21 cellular contexts compared by ENCODE assay signal in the genomic region with DNA sequence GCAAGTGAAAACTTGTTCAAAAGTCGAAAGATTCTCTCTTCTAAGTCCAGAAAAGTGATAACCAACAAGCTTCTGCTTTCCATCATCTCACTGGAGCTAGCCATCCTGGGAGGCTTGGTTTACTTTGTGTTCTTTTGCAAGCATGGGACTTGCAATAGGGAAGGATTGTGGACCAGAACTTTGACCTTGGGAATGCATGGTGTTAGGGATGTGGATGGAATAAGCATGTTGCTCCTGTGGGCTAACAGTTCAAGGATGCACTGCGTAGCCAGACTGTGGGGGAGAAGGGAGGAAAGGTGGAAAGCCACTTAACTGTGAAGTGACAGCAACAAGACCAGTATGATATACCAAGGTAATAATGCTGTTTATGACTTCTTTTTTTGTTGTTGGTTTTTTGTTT. TPM values are rescaled to one million over a fixed set of nuclear protein-coding genes. Genes with fewer than 3 reads are reported as not detected.
A peak's percentile ranks its signal among the peaks of the same experiment; 100 is the strongest.
DNase-seq lines count a peak whose midpoint lies in the region; ATAC-seq, FAIRE-seq and TF ChIP-seq lines count a peak whose summit lies in the region.
"Had no signal": no experiment of that assay in that cellular context is flagged by ENCODE, and none has a peak within 500 bp of the region (broad histone marks: within the 10 kb centered on the region; RNA-seq: fewer than 3 reads in every experiment).

No MANE protein-coding gene starts in this region.

- H3K79me2 ChIP-seq in K562 (ENCODE audit: control insufficient read depth, insufficient read depth, low read length) (no peaks in the 10 kb centered on the region), neural progenitor cell (ENCODE audit: low read depth) (no peaks in the 10 kb centered on the region), smooth muscle cell (ENCODE audit: low read depth) (no peaks in the 10 kb centered on the region)

- FAIRE-seq in K562 (lab: Jason Lieb, UNC), result no peak
- FAIRE-seq: GM12892, GM18507, H54, HTR-8/SVneo had no signal

- no peak for TF ChIP-seq POLR2A in K562 (conservative IDR thresholded peaks at IDR 0.05)

- H3K36me3 ChIP-seq in H7 (replicated peaks; ENCODE audit: control insufficient read depth, insufficient read depth, low read length) (no peaks in the 10 kb centered on the region), K562 (ENCODE audit: control insufficient read depth, insufficient read depth, low read length) (no peaks in the 10 kb centered on the region), liver (ENCODE audit: control insufficient read depth in 4 of 4, insufficient read depth in 3 of 4, low read depth in 1 of 4, low read length in 3 of 4) (no peaks in the 10 kb centered on the region), neural progenitor cell (no peaks in the 10 kb centered on the region), smooth muscle cell (ENCODE audit: low read depth) (no peaks in the 10 kb centered on the region)
- H3K36me3 ChIP-seq: BLaER1 had no signal

- TF ChIP-seq CTCF in K562 (IDR thresholded peaks at IDR 0.05 in 2 of 3, conservative IDR thresholded peaks at IDR 0.05 in 1 of 3; ENCODE audit: insufficient read depth in 2 of 3, low read depth in 1 of 3, low read length in 3 of 3), result no peak
- no peak for TF ChIP-seq CTCF in liver (IDR thresholded peaks at IDR 0.05; ENCODE audit: low read depth, low read length, missing input control)
- no peak for TF ChIP-seq CTCF in neural progenitor cell (IDR thresholded peaks at IDR 0.05)
- TF ChIP-seq CTCF in smooth muscle cell (IDR thresholded peaks at IDR 0.05; ENCODE audit: borderline replicate concordance, insufficient read depth, poor library complexity, severe bottlenecking), result no peak

- 31% methylated on average over 2 of the region's 2 CpGs for WGBS in K562 (ENCODE audit: insufficient coverage, low coverage, missing lambda C conversion rate)
- WGBS in liver, result 67% methylated on average over 2 of the region's 2 CpGs
- 94% methylated on average over 2 of the region's 2 CpGs for WGBS in smooth muscle cell (ENCODE audit: low lambda C conversion rate)

- H3K4me3 Mint-ChIP-seq in neural progenitor cell, result no peak overlapping the region
- H3K4me3 Mint-ChIP-seq: CD14-positive monocyte; CD4-positive, alpha-beta memory T cell; GM23338 had no signal

- no peaks in the 10 kb centered on the region for H3K9me1 ChIP-seq in K562 (ENCODE audit: control insufficient read depth, insufficient read depth, low read length)

- DNase-seq in H7 (peak; percentile 1), K562 (ENCODE audit: extremely low read depth in 1 of 4, low spot score in 3 of 4) (no peak), neural progenitor cell (ENCODE audit: low spot score) (no peak), smooth muscle cell (lab: John Stamatoyannopoulos, UW; ENCODE audit: unreplicated experiment) (no peak)
- DNase-seq: 8988T; CD4-positive, alpha-beta memory T cell; DMS153; DMS79; GDM1 had no signal

- H3K9me3 ChIP-seq in K562 (replicated peaks; ENCODE audit: control insufficient read depth, insufficient read depth, low read depth, low read length) (0 out of 2 replicates have a peak, but pooled peaks cover 3% of the 10 kb centered on the region), liver (ENCODE audit: control insufficient read depth in 4 of 4, low read length in 3 of 4) (no peaks in the 10 kb centered on the region), neural progenitor cell (ENCODE audit: low read depth) (no peaks in the 10 kb centered on the region), smooth muscle cell (replicated peaks; ENCODE audit: low read depth) (no peaks in the 10 kb centered on the region)

- no peaks in the 10 kb centered on the region for H3K4me1 Mint-ChIP-seq in neural progenitor cell
- H3K4me1 Mint-ChIP-seq: GM23338 had no signal

- H3K4me2 ChIP-seq in K562 (ENCODE audit: insufficient read depth, low read length) (no peak overlapping the region), neural progenitor cell (no peak overlapping the region), smooth muscle cell (no peak overlapping the region)
- H3K4me2 ChIP-seq: BLaER1, GM23338 had no signal

- no peak for ATAC-seq in K562
- ATAC-seq in activated CD4-positive, CD25-positive, alpha-beta regulatory T cell treated with anti-CD3 and anti-CD28 coated beads, Interleukin-2, amount 50 U/mL, for 24 hours, result no peak
- ATAC-seq: GM23338 had no signal

- POLR2A ChIA-PET in K562 (lab: Yijun Ruan, JAX), result interaction anchor here (0.6 kb wide), 1 partner anchor 115 kb away, joined by 3 read pairs; no protein-coding TSS in a partner anchor

- H3K36me3 Mint-ChIP-seq in neural progenitor cell, result no peaks in the 10 kb centered on the region
- H3K36me3 Mint-ChIP-seq: CD14-positive monocyte had no signal

- no peak overlapping the region for H3K27ac Mint-ChIP-seq in neural progenitor cell
- H3K27ac Mint-ChIP-seq: CD4-positive, alpha-beta memory T cell; GM23338 had no signal

- CTCF ChIA-PET in K562 (lab: Yijun Ruan, JAX; ENCODE audit: low intra/inter-chr PET ratio), result no interaction called here

- TF ChIP-seq EP300 in K562 (IDR thresholded peaks at IDR 0.05; ENCODE audit: low read length), result no peak

- H3K27me3 ChIP-seq in H7 (ENCODE audit: control insufficient read depth, insufficient read depth, low read length) (0 out of 2 replicates have a peak, but pooled peaks cover 1% of the 10 kb centered on the region), K562 (ENCODE audit: control insufficient read depth in 2 of 2, insufficient read depth in 2 of 2, low read length in 2 of 2) (peaks cover 8 to 13% of the 10 kb centered on the region in 2 experiments), liver (ENCODE audit: control insufficient read depth in 4 of 4, insufficient read depth in 4 of 4, low read length in 3 of 4) (no peaks in the 10 kb centered on the region), neural progenitor cell (peaks cover 50% of the 10 kb centered on the region), smooth muscle cell (ENCODE audit: low read depth) (peaks cover 4% of the 10 kb centered on the region)
- H3K27me3 ChIP-seq: BLaER1 had no signal

- H3K9ac ChIP-seq in K562 (ENCODE audit: insufficient read depth in 1 of 2, low read depth in 2 of 2, low read length in 2 of 2) (no peak overlapping the region), liver (ENCODE audit: low read depth in 1 of 2, low read length in 2 of 2) (no peak overlapping the region), neural progenitor cell (no peak overlapping the region), smooth muscle cell (ENCODE audit: low read depth) (no peak overlapping the region)
- H3K9ac ChIP-seq: BLaER1 had no signal

- in situ Hi-C loops in K562 (cut with MboI), result no loop called here

- H3K9me3 Mint-ChIP-seq in neural progenitor cell, result peaks cover 2% of the 10 kb centered on the region
- H3K9me3 Mint-ChIP-seq: GM23338 had no signal

- peaks cover 10% of the 10 kb centered on the region for H3K27me3 Mint-ChIP-seq in neural progenitor cell (ENCODE audit: insufficient read depth, low read depth)

- H3K4me1 ChIP-seq in K562 (replicated peaks in 1 of 2; ENCODE audit: control insufficient read depth in 2 of 2, insufficient read depth in 2 of 2, low read length in 2 of 2) (no peaks in the 10 kb centered on the region; a peak in 1 of 5 replicates), liver (ENCODE audit: control insufficient read depth in 4 of 4, insufficient read depth in 4 of 4, low read length in 3 of 4) (no peaks in the 10 kb centered on the region), neural progenitor cell (no peaks in the 10 kb centered on the region), smooth muscle cell (ENCODE audit: low read depth) (no peaks in the 10 kb centered on the region)
- H3K4me1 ChIP-seq: BLaER1 had no signal

- H3K4me3 ChIP-seq in H7 (ENCODE audit: insufficient read depth, low read depth, low read length) (no peak overlapping the region), K562 (no peak overlapping the region), liver (ENCODE audit: low read depth in 1 of 3, low read length in 3 of 3) (no peak overlapping the region), neural progenitor cell (no peak overlapping the region), smooth muscle cell (no peak overlapping the region)
- H3K4me3 ChIP-seq: BLaER1, GM23338 had no signal

- no peaks in the 10 kb centered on the region for H3F3A ChIP-seq in neural progenitor cell (ENCODE audit: low read depth)
- H3F3A ChIP-seq in smooth muscle cell (ENCODE audit: low read depth), result no peaks in the 10 kb centered on the region

- no peak for TF ChIP-seq RAD21 in K562 (CRISPR knock-in tag; conservative IDR thresholded peaks at IDR 0.05 in 1 of 2, IDR thresholded peaks at IDR 0.05 in 1 of 2)
- no peak for TF ChIP-seq RAD21 in liver (IDR thresholded peaks at IDR 0.05)

- intact Hi-C loops in K562 (cut with micrococcal nuclease), result no loop called here

- BruUV-seq in K562 (replicated peaks; lab: Mats Ljungman, UMichigan), result no TSS peak

- H2AFZ ChIP-seq in K562 (ENCODE audit: low read depth, low read length) (peak overlapping the region; percentile 32; the same call in 1 of the 2 replicates), neural progenitor cell (replicated peaks) (no peak overlapping the region), smooth muscle cell (ENCODE audit: low read depth) (no peak overlapping the region)
- H2AFZ ChIP-seq: GM23338 had no signal

- H4K20me1 ChIP-seq in K562 (replicated peaks; ENCODE audit: control insufficient read depth, insufficient read depth, low read length) (no peaks in the 10 kb centered on the region), neural progenitor cell (ENCODE audit: low read depth) (no peaks in the 10 kb centered on the region), smooth muscle cell (ENCODE audit: low read depth) (no peaks in the 10 kb centered on the region)
- H4K20me1 ChIP-seq: BLaER1 had no signal

- no peak overlapping the region for H3K27ac ChIP-seq in K562 (ENCODE audit: extremely low read depth, low read depth, low read length)
- no peak overlapping the region for H3K27ac ChIP-seq in liver (ENCODE audit: low read depth in 1 of 2, low read length in 2 of 2)
- no peak overlapping the region for H3K27ac ChIP-seq in neural progenitor cell
- no peak overlapping the region for H3K27ac ChIP-seq in smooth muscle cell (ENCODE audit: low read depth)
- H3K27ac ChIP-seq: BLaER1 had no signal

RNA-seq across cellular contexts. Expression of gene SOAT2, which starts 28.6 kb away (rescaled TPM):
- total RNA-seq in H7 (2014; rRNA removed; shearing (Covaris generic)), result not detected in 2 replicates
- not detected in 2 replicates for total RNA-seq in K562 (2011; cell fraction: chromatin; rRNA removed; ENCODE audit: low replicate concordance)
- not detected in 2 replicates for total RNA-seq in K562 (2011; cell fraction: nucleolus; rRNA removed)
- total RNA-seq in K562 (2011; cell fraction: nucleoplasm; rRNA removed), result 0.38 TPM in 1 of 2 replicates, not detected in the other
- total RNA-seq in K562 (2014; rRNA removed) (not detected in 2 replicates), K562 (2014; rRNA removed; fragmentation: Illumina TruSeq; extraction: Trizol) (not detected in 2 replicates), K562 (2015; rRNA removed; fragmentation: Illumina TruSeq; extraction: Trizol) (not detected in 2 replicates), K562 (2021) (not detected in 2 replicates), liver (1 to 10 TPM in 1 of 2 donors, under 1 TPM in 1; 0.92 to 9.4 TPM), neural progenitor cell (ENCODE audit: low replicate concordance) (not detected in 2 replicates), smooth muscle cell (not detected in 2 replicates)
- polyA plus RNA-seq in K562 (2011; rRNA removed) (not detected in 2 replicates), K562 (2014; fragmentation: Illumina TruSeq; extraction: Trizol) (not detected in 2 replicates), K562 (2014; fragmentation: Nextera tagmentation; extraction: Ambion mirVana) (not detected), K562 (2014; rRNA removed) (0.04 TPM in 1 of 2 replicates, not detected in the other), liver (1 to 10 TPM in 1 of 2 donors, under 1 TPM in 1; 0.48 to 1.6 TPM), smooth muscle cell (not detected in 2 replicates)
- polyA plus RNA-seq in K562 (2011; cell fraction: cytosol; rRNA removed), result not detected in 2 replicates
- polyA plus RNA-seq in K562 (2011; cell fraction: nucleus; rRNA removed), result not detected in 2 replicates
- polyA plus RNA-seq in K562 (2012), result not detected in 2 replicates
- polyA minus RNA-seq in K562 (2011; rRNA and poly(A)+ RNA removed), result not detected in 2 replicates
- polyA minus RNA-seq in K562 (2011; cell fraction: cytosol; rRNA and poly(A)+ RNA removed), result not detected in 2 replicates
- polyA minus RNA-seq in K562 (2011; cell fraction: nucleus; rRNA and poly(A)+ RNA removed), result not detected in 2 replicates
- total RNA-seq: A673, Daoy, GM23338 had no signal
- polyA plus RNA-seq: AG04450, CD14-positive monocyte, GM23338 had no signal

RNA-seq across cellular contexts. Expression of gene IGFBP6, which starts 34.4 kb away (rescaled TPM):
- total RNA-seq in H7 (2014; rRNA removed; shearing (Covaris generic)), result 10.8 and 17.5 TPM in 2 replicates
- 0.97 TPM in 1 of 2 replicates, not detected in the other for total RNA-seq in K562 (2011; cell fraction: chromatin; rRNA removed; ENCODE audit: low replicate concordance)
- total RNA-seq in K562 (2011; cell fraction: nucleolus; rRNA removed), result 0.66 and 1.8 TPM in 2 replicates
- 0.37 TPM in 1 of 2 replicates, not detected in the other for total RNA-seq in K562 (2011; cell fraction: nucleoplasm; rRNA removed)
- total RNA-seq in K562 (2014; rRNA removed), result 1.2 and 1.6 TPM in 2 replicates
- total RNA-seq in K562 (2014; rRNA removed; fragmentation: Illumina TruSeq; extraction: Trizol), result 0.36 and 0.61 TPM in 2 replicates
- 0.38 and 0.76 TPM in 2 replicates for total RNA-seq in K562 (2015; rRNA removed; fragmentation: Illumina TruSeq; extraction: Trizol)
- total RNA-seq in K562 (2021), result 1.4 and 2.3 TPM in 2 replicates
- polyA plus RNA-seq in K562 (2011; rRNA removed), result 0.24 and 1.4 TPM in 2 replicates
- 0.94 and 2.5 TPM in 2 replicates for polyA plus RNA-seq in K562 (2011; cell fraction: cytosol; rRNA removed)
- 0.24 and 0.47 TPM in 2 replicates for polyA plus RNA-seq in K562 (2011; cell fraction: nucleus; rRNA removed)
- polyA plus RNA-seq in K562 (2012), result 0.89 and 1.4 TPM in 2 replicates
- polyA plus RNA-seq in K562 (2014; fragmentation: Illumina TruSeq; extraction: Trizol), result 0.52 and 0.62 TPM in 2 replicates
- polyA plus RNA-seq in K562 (2014; fragmentation: Nextera tagmentation; extraction: Ambion mirVana), result under 1 TPM; 0.15 to 0.23 TPM
- polyA plus RNA-seq in K562 (2014; rRNA removed), result 0.54 and 2.4 TPM in 2 replicates
- polyA minus RNA-seq in K562 (2011; rRNA and poly(A)+ RNA removed), result not detected in 2 replicates
- 1.1 TPM in 1 of 2 replicates, not detected in the other for polyA minus RNA-seq in K562 (2011; cell fraction: cytosol; rRNA and poly(A)+ RNA removed)
- not detected in 2 replicates for polyA minus RNA-seq in K562 (2011; cell fraction: nucleus; rRNA and poly(A)+ RNA removed)
- 10 to 100 TPM in 1 of 2 donors, 1 to 10 TPM in 1; 1.6 to 13.6 TPM for total RNA-seq in liver
- polyA plus RNA-seq in liver, result 10 to 100 TPM; 10.5 to 17.6 TPM
- 2.5 and 2.6 TPM in 2 replicates for total RNA-seq in neural progenitor cell (ENCODE audit: low replicate concordance)
- 22.6 and 22.7 TPM in 2 replicates for total RNA-seq in smooth muscle cell
- 94.4 and 102 TPM in 2 replicates for polyA plus RNA-seq in smooth muscle cell
- polyA plus RNA-seq: CD14-positive monocyte had no signal

RNA-seq across cellular contexts. Expression of gene ZNF740, which starts 48.7 kb away (rescaled TPM):
- total RNA-seq in H7 (2014; rRNA removed; shearing (Covaris generic)), result 8.7 and 9.1 TPM in 2 replicates
- 77.6 and 121 TPM in 2 replicates for total RNA-seq in K562 (2011; cell fraction: chromatin; rRNA removed; ENCODE audit: low replicate concordance)
- 62.2 and 65.9 TPM in 2 replicates for total RNA-seq in K562 (2011; cell fraction: nucleolus; rRNA removed)
- total RNA-seq in K562 (2011; cell fraction: nucleoplasm; rRNA removed), result 76.6 and 88.8 TPM in 2 replicates
- 15.1 and 16.1 TPM in 2 replicates for total RNA-seq in K562 (2014; rRNA removed)
- total RNA-seq in K562 (2014; rRNA removed; fragmentation: Illumina TruSeq; extraction: Trizol), result 18.6 and 19.9 TPM in 2 replicates
- 13.3 and 13.6 TPM in 2 replicates for total RNA-seq in K562 (2015; rRNA removed; fragmentation: Illumina TruSeq; extraction: Trizol)
- 39.6 and 46.4 TPM in 2 replicates for total RNA-seq in K562 (2021)
- polyA plus RNA-seq in K562 (2011; rRNA removed), result 33.1 and 34.9 TPM in 2 replicates
- 9.6 and 17.0 TPM in 2 replicates for polyA plus RNA-seq in K562 (2011; cell fraction: cytosol; rRNA removed)
- 89.9 and 103 TPM in 2 replicates for polyA plus RNA-seq in K562 (2011; cell fraction: nucleus; rRNA removed)
- 12.8 and 21.6 TPM in 2 replicates for polyA plus RNA-seq in K562 (2012)
- 19.2 and 21.0 TPM in 2 replicates for polyA plus RNA-seq in K562 (2014; fragmentation: Illumina TruSeq; extraction: Trizol)
- polyA plus RNA-seq in K562 (2014; fragmentation: Nextera tagmentation; extraction: Ambion mirVana), result 1 to 10 TPM in 1 of 2 experiments, under 1 TPM in 1; 0.57 to 1.4 TPM
- polyA plus RNA-seq in K562 (2014; rRNA removed), result 20.6 and 22.1 TPM in 2 replicates
- polyA minus RNA-seq in K562 (2011; rRNA and poly(A)+ RNA removed), result 32.3 and 37.3 TPM in 2 replicates
- 8.2 and 9.2 TPM in 2 replicates for polyA minus RNA-seq in K562 (2011; cell fraction: cytosol; rRNA and poly(A)+ RNA removed)
- 45.2 and 63.6 TPM in 2 replicates for polyA minus RNA-seq in K562 (2011; cell fraction: nucleus; rRNA and poly(A)+ RNA removed)
- 10 to 100 TPM in 1 of 2 donors, 1 to 10 TPM in 1; 8.4 to 14.4 TPM for total RNA-seq in liver
- 1 to 10 TPM; 1.4 to 4.3 TPM for polyA plus RNA-seq in liver
- 38.4 and 40.4 TPM in 2 replicates for total RNA-seq in neural progenitor cell (ENCODE audit: low replicate concordance)
- 5.2 and 7.6 TPM in 2 replicates for total RNA-seq in smooth muscle cell
- polyA plus RNA-seq in smooth muscle cell, result 1.0 and 3.1 TPM in 2 replicates

RNA-seq across cellular contexts. Expression of gene CSAD, which starts 48.9 kb away (rescaled TPM):
- total RNA-seq in H7 (2014; rRNA removed; shearing (Covaris generic)), result 3.0 and 3.4 TPM in 2 replicates
- 97.5 and 106 TPM in 2 replicates for total RNA-seq in K562 (2011; cell fraction: chromatin; rRNA removed; ENCODE audit: low replicate concordance)
- 53.5 and 54.7 TPM in 2 replicates for total RNA-seq in K562 (2011; cell fraction: nucleolus; rRNA removed)
- total RNA-seq in K562 (2011; cell fraction: nucleoplasm; rRNA removed), result 60.6 and 65.8 TPM in 2 replicates
- 8.1 and 8.5 TPM in 2 replicates for total RNA-seq in K562 (2014; rRNA removed)
- 5.7 and 8.1 TPM in 2 replicates for total RNA-seq in K562 (2014; rRNA removed; fragmentation: Illumina TruSeq; extraction: Trizol)
- 6.7 and 7.0 TPM in 2 replicates for total RNA-seq in K562 (2015; rRNA removed; fragmentation: Illumina TruSeq; extraction: Trizol)
- total RNA-seq in K562 (2021), result 10.3 and 10.9 TPM in 2 replicates
- 19.6 and 26.6 TPM in 2 replicates for polyA plus RNA-seq in K562 (2011; rRNA removed)
- 5.5 and 11.5 TPM in 2 replicates for polyA plus RNA-seq in K562 (2011; cell fraction: cytosol; rRNA removed)
- 109 and 129 TPM in 2 replicates for polyA plus RNA-seq in K562 (2011; cell fraction: nucleus; rRNA removed)
- 7.6 and 29.6 TPM in 2 replicates for polyA plus RNA-seq in K562 (2012)
- 11.1 and 16.8 TPM in 2 replicates for polyA plus RNA-seq in K562 (2014; fragmentation: Illumina TruSeq; extraction: Trizol)
- 1 to 10 TPM; 1.8 to 2.4 TPM for polyA plus RNA-seq in K562 (2014; fragmentation: Nextera tagmentation; extraction: Ambion mirVana)
- polyA plus RNA-seq in K562 (2014; rRNA removed), result 17.1 TPM in 2 replicates
- polyA minus RNA-seq in K562 (2011; rRNA and poly(A)+ RNA removed), result 6.1 and 7.9 TPM in 2 replicates
- polyA minus RNA-seq in K562 (2011; cell fraction: cytosol; rRNA and poly(A)+ RNA removed), result 6.1 TPM in 1 of 2 replicates, not detected in the other
- polyA minus RNA-seq in K562 (2011; cell fraction: nucleus; rRNA and poly(A)+ RNA removed), result 14.8 and 19.5 TPM in 2 replicates
- 10 to 100 TPM in 1 of 2 donors, 1 to 10 TPM in 1; 4.4 to 37.1 TPM for total RNA-seq in liver
- 10 to 100 TPM; 33.1 to 41.5 TPM for polyA plus RNA-seq in liver
- 26.9 and 33.0 TPM in 2 replicates for total RNA-seq in neural progenitor cell (ENCODE audit: low replicate concordance)
- 9.0 and 10.6 TPM in 2 replicates for total RNA-seq in smooth muscle cell
- 4.8 and 11.8 TPM in 2 replicates for polyA plus RNA-seq in smooth muscle cell

RNA-seq across cellular contexts. Expression of gene SPRYD3, which starts 52.7 kb away (rescaled TPM):
- total RNA-seq in H7 (2014; rRNA removed; shearing (Covaris generic)), result 8.3 and 8.7 TPM in 2 replicates
- total RNA-seq in K562 (2011; cell fraction: chromatin; rRNA removed; ENCODE audit: low replicate concordance), result 10.8 and 27.6 TPM in 2 replicates
- total RNA-seq in K562 (2011; cell fraction: nucleolus; rRNA removed), result 15.0 and 17.4 TPM in 2 replicates
- total RNA-seq in K562 (2011; cell fraction: nucleoplasm; rRNA removed), result 15.6 and 18.3 TPM in 2 replicates
- total RNA-seq in K562 (2014; rRNA removed) (8.4 and 10.6 TPM in 2 replicates), K562 (2014; rRNA removed; fragmentation: Illumina TruSeq; extraction: Trizol) (4.1 and 5.1 TPM in 2 replicates), K562 (2015; rRNA removed; fragmentation: Illumina TruSeq; extraction: Trizol) (5.0 and 5.9 TPM in 2 replicates), K562 (2021) (10.8 and 13.6 TPM in 2 replicates), liver (10 to 100 TPM in 1 of 2 donors, 1 to 10 TPM in 1; 6.0 to 15.2 TPM), neural progenitor cell (ENCODE audit: low replicate concordance) (5.4 and 6.7 TPM in 2 replicates), smooth muscle cell (20.2 and 23.0 TPM in 2 replicates)
- polyA plus RNA-seq in K562 (2011; rRNA removed) (6.2 and 7.6 TPM in 2 replicates), K562 (2014; fragmentation: Illumina TruSeq; extraction: Trizol) (10.6 and 11.4 TPM in 2 replicates), K562 (2014; fragmentation: Nextera tagmentation; extraction: Ambion mirVana) (1 to 10 TPM; 1.5 to 2.6 TPM), K562 (2014; rRNA removed) (9.1 and 11.0 TPM in 2 replicates), liver (10 to 100 TPM; 11.3 to 20.3 TPM), smooth muscle cell (43.5 and 57.1 TPM in 2 replicates)
- 8.6 and 18.4 TPM in 2 replicates for polyA plus RNA-seq in K562 (2011; cell fraction: cytosol; rRNA removed)
- 11.1 and 16.3 TPM in 2 replicates for polyA plus RNA-seq in K562 (2011; cell fraction: nucleus; rRNA removed)
- 11.4 and 11.7 TPM in 2 replicates for polyA plus RNA-seq in K562 (2012)
- 7.4 and 10.3 TPM in 2 replicates for polyA minus RNA-seq in K562 (2011; rRNA and poly(A)+ RNA removed)
- 6.8 and 11.6 TPM in 2 replicates for polyA minus RNA-seq in K562 (2011; cell fraction: cytosol; rRNA and poly(A)+ RNA removed)
- 6.6 and 7.5 TPM in 2 replicates for polyA minus RNA-seq in K562 (2011; cell fraction: nucleus; rRNA and poly(A)+ RNA removed)
